ENCODE assay signal across 23 cellular contexts in the genomic region with DNA sequence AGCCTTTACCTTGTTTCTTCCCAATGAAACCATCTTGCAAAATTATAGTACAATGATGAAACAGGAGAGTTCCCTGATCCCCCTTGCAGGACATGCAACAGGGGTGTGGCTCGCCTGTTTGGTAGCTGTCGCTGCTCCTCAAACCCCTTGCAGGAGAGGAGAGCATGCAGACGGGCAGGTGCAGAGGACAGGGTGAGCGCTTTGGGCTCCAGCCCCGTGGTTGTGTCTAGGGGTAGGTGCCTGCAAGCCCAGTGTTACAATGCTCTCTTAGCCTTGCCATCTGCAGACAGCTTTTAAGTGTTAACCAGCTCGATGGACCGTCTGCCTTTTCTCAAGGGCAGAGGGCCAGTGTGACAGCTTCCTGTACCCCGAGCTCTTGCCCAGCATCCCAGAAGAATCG.
"Had no signal": no experiment of that assay in that cellular context is flagged by ENCODE, and none has a peak within 500 bp of the region (broad histone marks: within the 10 kb centered on the region; RNA-seq: fewer than 3 reads in every experiment).

No MANE protein-coding gene starts in this region.

- H3K27me3 ChIP-seq: MG63, SJSA1 had no signal

- DNase-seq: IMR-90, Karpas-422, KG1, MG63, NCI-H1092, NCI-H1105 treated with DMSO at 0.1 percent for 48 hours, NCI-H1417 treated with DMSO at 0.1 percent for 48 hours, NCI-H146, NCI-H1694 treated with DMSO at 0.1 percent for 48 hours, NCI-H1930, NCI-H2081, NCI-H2107, NCI-H2227 treated with DMSO at 0.1 percent for 48 hours, NCI-H524, NCI-H526 treated with DMSO at 0.1 percent for 48 hours, NCI-H748 treated with DMSO at 0.1 percent for 48 hours, Right ventricle myocardium superior, RPMI8226, SIG-M5 had no signal

- FAIRE-seq: HepG2, RCC 7860 had no signal

- H3K27ac ChIP-seq: SJSA1, SK-N-MC had no signal

- H3K4me1 ChIP-seq: SJSA1 had no signal

- H3K9me3 ChIP-seq: MG63, SJSA1 had no signal

- H3K4me3 ChIP-seq: MG63, SJSA1, SK-N-MC had no signal

- H3K36me3 ChIP-seq: MG63, SJSA1 had no signal
